Comparison of ENCODE assay signal across 8 cellular contexts in genomic region chr19:1847684-1848398, GRCh38. TPM values are rescaled to one million over a fixed set of nuclear protein-coding genes. Genes with fewer than 3 reads are reported as not detected.
DNase-seq lines count a peak whose midpoint lies in the region; ATAC-seq and TF ChIP-seq lines count a peak whose summit lies in the region.

No MANE protein-coding gene starts in this region.

- H3K4me1 ChIP-seq in OCI-LY1 (ENCODE audit: insufficient read depth, low read length, severe bottlenecking) (peaks cover 45% of the 10 kb centered on the region), mammary epithelial cell (ENCODE audit: insufficient read depth, low read length) (peaks cover 44% of the 10 kb centered on the region)

- H3K27me3 ChIP-seq in OCI-LY1 (ENCODE audit: insufficient read depth, low read length): no peaks in the 10 kb centered on the region
- no peaks in the 10 kb centered on the region for H3K27me3 ChIP-seq in mammary epithelial cell (ENCODE audit: insufficient read depth, low read length)

- H2AFZ ChIP-seq in OCI-LY1 (ENCODE audit: low read length) (no peak overlapping the region), mammary epithelial cell (ENCODE audit: low read depth, low read length) (peak overlapping the region; percentile 82)

- intact Hi-C loops in mammary epithelial cell (cut with micrococcal nuclease): loop anchor here (1.0 kb wide), 1 partner anchor 13 kb away; no protein-coding TSS in a partner anchor

- BruUV-seq in mammary epithelial cell (replicated peaks; lab: Mats Ljungman, UMichigan): no TSS peak

- CTCF ChIA-PET in mammary epithelial cell (lab: Charles Lee; ENCODE audit: low non-redundant PET): no interaction called here

- dilution Hi-C loops in mammary epithelial cell (cut with HindIII; ENCODE audit: low sequenced_read_pairs): loop anchor here (5.0 kb wide), 1 partner anchor 56 kb away; no protein-coding TSS in a partner anchor

- H3K27ac ChIP-seq in OCI-LY1 (ENCODE audit: low read depth, low read length, poor library complexity, severe bottlenecking): no peak overlapping the region
- H3K27ac ChIP-seq in mammary epithelial cell (ENCODE audit: insufficient read depth, low read depth, low read length): peak overlapping the region; percentile 92
- H3K27ac ChIP-seq in temporal lobe (ENCODE audit: low read depth, low read length): peak overlapping the region; percentile 89

- H3F3A ChIP-seq in OCI-LY1 (ENCODE audit: insufficient read depth, low read length): no peaks in the 10 kb centered on the region

- in situ Hi-C loops in mammary epithelial cell (cut with MboI; ENCODE audit: low sequenced_read_pairs in 2 of 2): no loop called here

- H3K4me2 ChIP-seq in OCI-LY1 (ENCODE audit: low read length) (peak overlapping the region; percentile 96), mammary epithelial cell (ENCODE audit: insufficient read depth, low read depth, low read length) (peak overlapping the region; percentile 83)

- H3K9me3 ChIP-seq in OCI-LY1 (ENCODE audit: low read length): no peaks in the 10 kb centered on the region
- no peaks in the 10 kb centered on the region for H3K9me3 ChIP-seq in mammary epithelial cell (replicated peaks; ENCODE audit: insufficient read depth, low read length)

- H3K36me3 ChIP-seq in OCI-LY1 (ENCODE audit: insufficient read depth, low read length): peaks cover 8% of the 10 kb centered on the region; the same call in 1 of the 2 replicates
- no peaks in the 10 kb centered on the region for H3K36me3 ChIP-seq in mammary epithelial cell (ENCODE audit: insufficient read depth, low read length)

- 2% methylated on average over 20 of the region's 72 CpGs for WGBS in mammary epithelial cell (ENCODE audit: low coverage, missing lambda C conversion rate)

- H4K20me1 ChIP-seq in OCI-LY1 (ENCODE audit: insufficient read depth, low read length): no peaks in the 10 kb centered on the region
- H4K20me1 ChIP-seq in mammary epithelial cell (ENCODE audit: insufficient read depth, low read length): no peaks in the 10 kb centered on the region

- TF ChIP-seq CTCF in OCI-LY1 (IDR thresholded peaks at IDR 0.05; ENCODE audit: low read length) (no peak), mammary epithelial cell (conservative IDR thresholded peaks at IDR 0.05 in 1 of 2, IDR thresholded peaks at IDR 0.05 in 1 of 2; ENCODE audit: extremely low read depth in 1 of 2, insufficient read depth in 1 of 2, low read depth in 1 of 2, low read length in 2 of 2) (no peak)

- H3K4me3 ChIP-seq in OCI-LY1 (ENCODE audit: low read depth, low read length, poor library complexity, severe bottlenecking): peak overlapping the region; percentile 98
- H3K4me3 ChIP-seq in mammary epithelial cell (replicated peaks in 1 of 3; ENCODE audit: insufficient read depth in 1 of 3, low read depth in 2 of 3, low read length in 3 of 3): peak overlapping the region; percentile 62 to 100 (median 90)

- DNase-seq in DMS53 (lab: John Stamatoyannopoulos, UW) (peak; percentile 51), DMS53 treated with DMSO at 0.1 percent for 48 hours (lab: John Stamatoyannopoulos, UW; ENCODE audit: unreplicated experiment) (no peak), mammary epithelial cell (peak; percentile 54), left lobe of liver (ENCODE audit: low spot score) (no peak), NCI-H526 treated with DMSO at 0.1 percent for 48 hours (lab: John Stamatoyannopoulos, UW) (no peak)

- H3K9ac ChIP-seq in OCI-LY1 (ENCODE audit: low read length) (peak overlapping the region; percentile 95), mammary epithelial cell (ENCODE audit: insufficient read depth, low read length) (peak overlapping the region; percentile 96)

- peaks cover 35% of the 10 kb centered on the region for H3K79me2 ChIP-seq in OCI-LY1 (ENCODE audit: insufficient read depth, low read length)
- H3K79me2 ChIP-seq in mammary epithelial cell (ENCODE audit: insufficient read depth, low read length): peaks cover 84% of the 10 kb centered on the region

- peak; percentile 26 for ATAC-seq in HG02571 (IDR thresholded peaks at IDR 0.05; ENCODE audit: unreplicated experiment)
- ATAC-seq in left lobe of liver: peak; percentile 3

- no peaks in the 10 kb centered on the region for H3K9me2 ChIP-seq in OCI-LY1 (ENCODE audit: low read depth, low read length)

RNA-seq across cellular contexts. Expression of gene REXO1, which starts 0.4 kb away (rescaled TPM):
- 10 to 100 TPM; 11.3 to 41.0 TPM for total RNA-seq in mammary epithelial cell
- 22.4 TPM for polyA plus RNA-seq in mammary epithelial cell
- 29.8 TPM for polyA minus RNA-seq in mammary epithelial cell
- 19.3 TPM for total RNA-seq in left lobe of liver
- 9.6 TPM for total RNA-seq in temporal lobe

RNA-seq across cellular contexts. Expression of gene KLF16, which starts 15.5 kb away (rescaled TPM):
- 10 to 100 TPM; 13.7 to 56.2 TPM for total RNA-seq in mammary epithelial cell
- 11.9 TPM for polyA plus RNA-seq in mammary epithelial cell
- 11.0 TPM for polyA minus RNA-seq in mammary epithelial cell
- total RNA-seq in left lobe of liver: 11.9 TPM
- 3.4 TPM for total RNA-seq in temporal lobe

RNA-seq across cellular contexts. Expression of gene ATP8B3, which starts 35.8 kb away (rescaled TPM):
- 1 to 10 TPM; 1.0 to 2.7 TPM for total RNA-seq in mammary epithelial cell
- 5.3 TPM for polyA plus RNA-seq in mammary epithelial cell
- 10.5 TPM for polyA minus RNA-seq in mammary epithelial cell
- total RNA-seq in left lobe of liver: 1.4 TPM
- total RNA-seq in temporal lobe: under 0.01 TPM

RNA-seq across cellular contexts. Expression of gene ABHD17A, which starts 37.5 kb away (rescaled TPM):
- total RNA-seq in mammary epithelial cell (10 to 100 TPM; 46.2 to 61.5 TPM), left lobe of liver (29.4 TPM), temporal lobe (22.6 TPM)
- polyA plus RNA-seq in mammary epithelial cell: 56.8 TPM
- polyA minus RNA-seq in mammary epithelial cell: 7.2 TPM

RNA-seq across cellular contexts. Expression of gene ADAT3, which starts 57.4 kb away (rescaled TPM):
- total RNA-seq in mammary epithelial cell: 1 to 10 TPM; 3.5 to 7.3 TPM
- polyA plus RNA-seq in mammary epithelial cell: 1.7 TPM
- polyA minus RNA-seq in mammary epithelial cell: not detected
- 4.5 TPM for total RNA-seq in left lobe of liver
- 0.74 TPM for total RNA-seq in temporal lobe

Comparison
In these comparisons a context has a peak if more than half of its experiments do, and no peak if none do; other contexts are left out.
1. DNase-seq: peak in DMS53 (single experiment) and mammary epithelial cell (single experiment); none in DMS53 treated with DMSO at 0.1 percent for 48 hours (single experiment), left lobe of liver (single experiment) and NCI-H526 treated with DMSO at 0.1 percent for 48 hours (single experiment).